8 cellular contexts compared by ENCODE assay signal in the genomic region with DNA sequence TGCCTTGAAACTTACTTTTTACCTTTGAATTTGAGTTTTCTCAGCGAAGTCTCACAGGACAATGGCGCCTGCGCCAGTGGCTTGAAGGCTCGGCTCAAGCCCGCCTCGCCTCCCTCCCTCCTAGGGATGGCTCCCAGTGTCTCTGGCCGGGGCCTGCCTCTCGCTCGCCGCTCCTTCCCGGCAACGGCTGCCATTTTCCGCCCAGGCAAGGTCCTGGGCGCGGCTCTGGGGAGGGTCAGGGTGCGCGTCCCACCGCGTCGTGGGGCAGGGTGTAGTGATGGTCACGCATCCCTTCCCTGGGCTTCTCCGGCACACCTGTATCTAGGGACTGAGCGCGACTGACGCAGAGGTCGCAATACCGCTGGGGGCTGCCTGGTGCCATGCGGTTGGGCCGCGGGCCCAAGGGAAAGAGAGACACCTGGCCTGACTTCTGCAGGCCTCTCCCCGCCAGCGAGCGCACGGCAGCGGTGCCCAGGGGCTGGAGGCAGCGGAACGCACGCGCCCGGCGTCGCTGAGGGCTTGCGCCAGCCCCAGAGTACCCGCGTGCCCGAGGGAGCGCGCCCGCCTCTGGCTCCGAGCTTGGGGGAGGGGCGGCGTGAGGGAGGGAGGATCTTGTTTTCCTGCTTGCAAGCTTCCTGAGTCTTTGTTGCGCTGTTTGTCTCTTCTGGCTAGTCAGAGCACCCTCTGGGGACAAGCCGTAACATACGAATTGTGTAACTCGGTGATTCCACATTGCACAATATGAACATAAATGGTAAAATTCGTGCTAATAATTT. TPM values are rescaled to one million over a fixed set of nuclear protein-coding genes. Genes with fewer than 3 reads are reported as not detected.
DNase-seq lines count a peak whose midpoint lies in the region; ATAC-seq and TF ChIP-seq lines count a peak whose summit lies in the region.

No MANE protein-coding gene starts in this region.

- DNase-seq in GOT3 (lab: John Stamatoyannopoulos, UW) (peak; percentile 58), NOMO-1 treated with DMSO at 0.1 percent for 48 hours (lab: John Stamatoyannopoulos, UW; ENCODE audit: unreplicated experiment) (peak; percentile 91), esophagus squamous epithelium (lab: John Stamatoyannopoulos, UW) (no peak), mucosa of descending colon (peak; percentile 90 to 93 (median 92)), AML-193 (lab: John Stamatoyannopoulos, UW) (no peak)
- peak; percentile 41 to 52 for DNase-seq in activated T-helper 1 cell treated with anti-CD3 and anti-CD28 coated beads, Interleukin-2, amount 50 U/mL, for 16 hours (ENCODE audit: low read depth in 1 of 2, low spot score in 1 of 2)
- peak; percentile 56 for DNase-seq in stimulated activated CD8-positive, alpha-beta memory T cell treated with anti-CD3 and anti-CD28 coated beads, Interleukin-4, amount 100 ng/mL, for 24 hours (ENCODE audit: low read depth)

- TF ChIP-seq CTCF in esophagus squamous epithelium (IDR thresholded peaks at IDR 0.05) = peak in 1 of 6 experiments; percentile 14
- TF ChIP-seq CTCF in mucosa of descending colon (IDR thresholded peaks at IDR 0.05) = no peak

- WGBS in esophagus squamous epithelium, 2 donors = 0 to 16% methylated on average over 7 to 9 of the region's 57 CpGs

- ATAC-seq in mucosa of descending colon (peak; percentile 98), GM19395 (IDR thresholded peaks at IDR 0.05; ENCODE audit: unreplicated experiment) (no peak)

- H3K9me3 ChIP-seq in esophagus squamous epithelium (no peaks in the 10 kb centered on the region), mucosa of descending colon (no peaks in the 10 kb centered on the region)

- H3K27me3 ChIP-seq in esophagus squamous epithelium = no peaks in the 10 kb centered on the region

- H3K36me3 ChIP-seq in esophagus squamous epithelium = no peaks in the 10 kb centered on the region
- H3K36me3 ChIP-seq in mucosa of descending colon (ENCODE audit: low read depth) = no peaks in the 10 kb centered on the region

- H3K4me3 ChIP-seq in esophagus squamous epithelium = peak overlapping the region; percentile 52 to 66 (median 58)
- H3K4me3 ChIP-seq in mucosa of descending colon = peak overlapping the region; percentile 20

- intact Hi-C loops in esophagus squamous epithelium (cut with DNase I) = loop anchor here (10.0 kb wide), 1 partner anchor 128 kb away; no protein-coding TSS in a partner anchor
- intact Hi-C loops in mucosa of descending colon (cut with DNase I, micrococcal nuclease) = no loop called here

- peak in 1 of 4 donors; percentile 85 for TF ChIP-seq POLR2A in esophagus squamous epithelium (IDR thresholded peaks at IDR 0.05)

- peaks cover 3 to 41% (median 14%) of the 10 kb centered on the region in 3 donors for H3K4me1 ChIP-seq in esophagus squamous epithelium
- H3K4me1 ChIP-seq in mucosa of descending colon (ENCODE audit: low read depth) = peaks cover 3% of the 10 kb centered on the region

- H3K27ac ChIP-seq in esophagus squamous epithelium = peak overlapping the region; percentile 93 to 96 (median 94)

RNA-seq across cellular contexts. Expression of a gene that starts 20.7 kb away (rescaled TPM):
- total RNA-seq in esophagus squamous epithelium (10 to 100 TPM; 32.3 to 64.4 (median 46.8) TPM), mucosa of descending colon (10 to 100 TPM; 50.4 to 65.3 (median 65.3) TPM)

RNA-seq across cellular contexts. Expression of a gene that starts 27.3 kb away (rescaled TPM):
- total RNA-seq in esophagus squamous epithelium (10 to 100 TPM; 13.2 to 30.8 (median 24.4) TPM), mucosa of descending colon (10 to 100 TPM; 20.1 to 39.2 (median 31.0) TPM)

RNA-seq across cellular contexts. Expression of a gene that starts 51.7 kb away (rescaled TPM):
- total RNA-seq in esophagus squamous epithelium (1 to 10 TPM; 1.6 to 5.3 (median 3.3) TPM), mucosa of descending colon (100 to 1,000 TPM in 1 of 3 donors, 10 to 100 TPM in 2; 50.8 to 122 (median 98.1) TPM)

Comparison
In these comparisons a context has a peak if more than half of its experiments do, and no peak if none do; other contexts are left out.
1. DNase-seq: peak in GOT3 (single experiment), NOMO-1 treated with DMSO at 0.1 percent for 48 hours (single experiment), activated T-helper 1 cell treated with anti-CD3 and anti-CD28 coated beads, Interleukin-2, amount 50 U/mL, for 16 hours (2 of 2), mucosa of descending colon (3 of 3) and stimulated activated CD8-positive, alpha-beta memory T cell treated with anti-CD3 and anti-CD28 coated beads, Interleukin-4, amount 100 ng/mL, for 24 hours (single experiment); none in esophagus squamous epithelium (single experiment) and AML-193 (0 of 2).
2. RNA of a gene that starts 51.7 kb away (total RNA-seq): 50.8 to 122 TPM in mucosa of descending colon; 1.6 to 5.3 TPM in esophagus squamous epithelium; every median in the first group is over 4 times any median in the second.